8 cellular contexts compared by ENCODE assay signal in genomic region chr5:56409331-56410190, GRCh38.
DNase-seq lines count a peak whose midpoint lies in the region; ATAC-seq and TF ChIP-seq lines count a peak whose summit lies in the region.
"Had no signal": no experiment of that assay in that cellular context is flagged by ENCODE, and none has a peak within 500 bp of the region (broad histone marks: within the 10 kb centered on the region; RNA-seq: fewer than 3 reads in every experiment).

No MANE protein-coding gene starts in this region.

- H3K27me3 ChIP-seq in WERI-Rb-1 (ENCODE audit: insufficient read depth, low read depth, severe bottlenecking) (no peaks in the 10 kb centered on the region), right cardiac atrium (ENCODE audit: control insufficient read depth, insufficient read depth) (no peaks in the 10 kb centered on the region)

- no peaks in the 10 kb centered on the region for H3K4me1 Mint-ChIP-seq in stimulated activated effector memory CD8-positive, alpha-beta T cell treated with anti-CD3 and anti-CD28 coated beads, Interleukin-12 subunit alpha, Interleukin-12 subunit beta, amount 100 ng/mL, for 72 hours

- no peaks in the 10 kb centered on the region for H3K36me3 ChIP-seq in WERI-Rb-1

- peak; percentile 60 for DNase-seq in HS-27A (ENCODE audit: low read depth)
- DNase-seq in WERI-Rb-1 = peak; percentile 94
- peak; percentile 38 to 53 (median 47) for DNase-seq in right cardiac atrium
- peak; percentile 49 for DNase-seq in superior temporal gyrus (ENCODE audit: extremely low spot score)
- DNase-seq in stimulated activated effector memory CD8-positive, alpha-beta T cell treated with anti-CD3 and anti-CD28 coated beads, Interleukin-12 subunit alpha, Interleukin-12 subunit beta, amount 100 ng/mL, for 72 hours (ENCODE audit: low spot score in 2 of 2) = no peak
- DNase-seq: activated effector memory CD4-positive, alpha-beta T cell treated with anti-CD3 and anti-CD28 coated beads, Interleukin-2, amount 50 U/mL, for 16 hours had no signal

- peak overlapping the region; percentile 33 for H3K4me3 ChIP-seq in WERI-Rb-1 (ENCODE audit: low read depth, low read length)
- no peak overlapping the region for H3K4me3 ChIP-seq in right cardiac atrium (ENCODE audit: low read length)

- H3K27ac Mint-ChIP-seq in stimulated activated effector memory CD8-positive, alpha-beta T cell treated with anti-CD3 and anti-CD28 coated beads, Interleukin-12 subunit alpha, Interleukin-12 subunit beta, amount 100 ng/mL, for 72 hours = no peak overlapping the region

- WGBS in right cardiac atrium = 55% methylated on average over 13 of the region's 13 CpGs

- no peak overlapping the region for H3K4me3 Mint-ChIP-seq in stimulated activated effector memory CD8-positive, alpha-beta T cell treated with anti-CD3 and anti-CD28 coated beads, Interleukin-12 subunit alpha, Interleukin-12 subunit beta, amount 100 ng/mL, for 72 hours

- H3K27ac ChIP-seq in WERI-Rb-1 (peak overlapping the region; percentile 83), right cardiac atrium (ENCODE audit: low read length) (no peak overlapping the region)

- no peaks in the 10 kb centered on the region for H3K36me3 Mint-ChIP-seq in stimulated activated effector memory CD8-positive, alpha-beta T cell treated with anti-CD3 and anti-CD28 coated beads, Interleukin-12 subunit alpha, Interleukin-12 subunit beta, amount 100 ng/mL, for 72 hours

- H3K9me3 ChIP-seq in WERI-Rb-1 (ENCODE audit: severe bottlenecking) = no peaks in the 10 kb centered on the region
- no peaks in the 10 kb centered on the region for H3K9me3 ChIP-seq in right cardiac atrium (ENCODE audit: control insufficient read depth, low read length)

- ATAC-seq in right cardiac atrium (peak; percentile 88), HG03175 (IDR thresholded peaks at IDR 0.05; ENCODE audit: unreplicated experiment) (no peak), GM19463 (IDR thresholded peaks at IDR 0.05; ENCODE audit: unreplicated experiment) (no peak)
- ATAC-seq in stimulated activated effector memory CD8-positive, alpha-beta T cell treated with anti-CD3 and anti-CD28 coated beads, Interleukin-12 subunit alpha, Interleukin-12 subunit beta, amount 100 ng/mL, for 72 hours = no peak

- no peaks in the 10 kb centered on the region for H3K9me3 Mint-ChIP-seq in stimulated activated effector memory CD8-positive, alpha-beta T cell treated with anti-CD3 and anti-CD28 coated beads, Interleukin-12 subunit alpha, Interleukin-12 subunit beta, amount 100 ng/mL, for 72 hours

- H3K4me1 ChIP-seq in right cardiac atrium (ENCODE audit: control insufficient read depth, insufficient read depth, low read length) = no peaks in the 10 kb centered on the region

- intact Hi-C loops in right cardiac atrium (cut with DNase I) = no loop called here

- TF ChIP-seq CTCF in WERI-Rb-1 (IDR thresholded peaks at IDR 0.05; ENCODE audit: low read depth, low read length) = no peak

Comparison
In these comparisons a context has a peak if more than half of its experiments do, and no peak if none do; other contexts are left out.
1. DNase-seq: peak in HS-27A (single experiment), WERI-Rb-1 (single experiment), right cardiac atrium (3 of 3) and superior temporal gyrus (single experiment); none in stimulated activated effector memory CD8-positive, alpha-beta T cell treated with anti-CD3 and anti-CD28 coated beads, Interleukin-12 subunit alpha, Interleukin-12 subunit beta, amount 100 ng/mL, for 72 hours (0 of 2).
2. ATAC-seq: peak in right cardiac atrium (2 of 2); none in HG03175 (single experiment), stimulated activated effector memory CD8-positive, alpha-beta T cell treated with anti-CD3 and anti-CD28 coated beads, Interleukin-12 subunit alpha, Interleukin-12 subunit beta, amount 100 ng/mL, for 72 hours (single experiment) and GM19463 (single experiment).